13 cellular contexts compared by ENCODE assay signal in the genomic region with DNA sequence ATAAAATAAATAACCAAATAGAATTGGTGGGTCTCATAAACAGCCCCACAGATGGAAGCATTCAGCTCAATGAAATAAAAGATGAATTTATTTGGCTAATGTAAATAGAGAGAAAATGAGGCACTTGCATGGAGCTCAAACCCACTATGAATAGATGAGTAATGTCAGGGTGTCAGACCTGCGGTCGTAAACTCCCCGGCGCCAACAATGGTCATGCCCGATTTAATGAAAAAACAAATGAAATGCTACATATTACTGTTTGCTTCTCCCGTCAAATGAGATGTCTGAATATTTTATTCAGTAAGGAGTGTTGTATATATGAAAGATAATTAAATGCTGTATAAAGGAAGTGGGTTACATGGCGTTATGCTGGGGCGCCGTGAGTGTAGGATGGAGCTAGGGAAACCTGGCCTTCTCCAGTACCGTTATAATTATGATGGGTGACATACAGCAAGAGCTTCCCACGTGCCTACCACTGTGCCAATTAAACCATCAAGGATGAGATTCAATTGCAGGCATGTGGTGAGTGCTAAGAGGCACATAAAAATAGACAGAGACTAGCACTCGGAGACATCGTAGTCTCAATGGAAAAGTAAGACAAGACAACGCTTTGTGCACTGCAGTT.
"Had no signal": no experiment of that assay in that cellular context is flagged by ENCODE, and none has a peak within 500 bp of the region (broad histone marks: within the 10 kb centered on the region; RNA-seq: fewer than 3 reads in every experiment).

No MANE protein-coding gene starts in this region.

- H3K27me3 ChIP-seq: transverse colon had no signal

- DNase-seq: activated CD4-positive, alpha-beta T cell treated with anti-CD3 and anti-CD28 coated beads, Interleukin-2, amount 50 U/mL, for 48 hours; activated CD4-positive, CD25-positive, alpha-beta regulatory T cell; activated effector memory CD4-positive, alpha-beta T cell treated with anti-CD3 and anti-CD28 coated beads, Interleukin-2, amount 50 U/mL, for 16 hours; activated T-cell treated with anti-CD3 and anti-CD28 coated beads, Interleukin-2, amount 50 U/mL, for 4 hours; amniotic stem cell; dermis blood vessel endothelial cell; lower lobe of right lung; midbrain; T-helper 2 cell; transverse colon had no signal

- H3K9me3 ChIP-seq: transverse colon had no signal

- H3K27ac Mint-ChIP-seq: activated naive CD4-positive, alpha-beta T cell treated with anti-CD3 and anti-CD28 coated beads, Interleukin-2, amount 50 U/mL, for 72 hours; stimulated activated effector memory CD8-positive, alpha-beta T cell treated with anti-CD3 and anti-CD28 coated beads, Interleukin-12 subunit alpha, Interleukin-12 subunit beta, amount 100 ng/mL, for 72 hours had no signal

- H3K27ac ChIP-seq: lower lobe of right lung, skin epidermis, transverse colon had no signal

- H3K36me3 ChIP-seq: lower lobe of right lung, transverse colon had no signal

- H3K36me3 Mint-ChIP-seq: stimulated activated effector memory CD8-positive, alpha-beta T cell treated with anti-CD3 and anti-CD28 coated beads, Interleukin-12 subunit alpha, Interleukin-12 subunit beta, amount 100 ng/mL, for 72 hours had no signal

- H3K4me3 Mint-ChIP-seq: activated T-cell treated with anti-CD3 and anti-CD28 coated beads, Interleukin-2, amount 50 U/mL, for 4 hours; stimulated activated effector memory CD8-positive, alpha-beta T cell treated with anti-CD3 and anti-CD28 coated beads, Interleukin-12 subunit alpha, Interleukin-12 subunit beta, amount 100 ng/mL, for 72 hours had no signal

- H3K4me1 Mint-ChIP-seq: stimulated activated effector memory CD8-positive, alpha-beta T cell treated with anti-CD3 and anti-CD28 coated beads, Interleukin-12 subunit alpha, Interleukin-12 subunit beta, amount 100 ng/mL, for 72 hours had no signal

- H3K4me1 ChIP-seq: lower lobe of right lung, transverse colon had no signal

- H3K4me3 ChIP-seq: lower lobe of right lung, skin epidermis, transverse colon had no signal

- ATAC-seq: activated naive CD4-positive, alpha-beta T cell treated with anti-CD3 and anti-CD28 coated beads, Interleukin-2, amount 50 U/mL, for 72 hours; activated T-cell treated with anti-CD3 and anti-CD28 coated beads, Interleukin-2, amount 50 U/mL, for 4 hours; lower lobe of right lung; stimulated activated effector memory CD8-positive, alpha-beta T cell treated with anti-CD3 and anti-CD28 coated beads, Interleukin-12 subunit alpha, Interleukin-12 subunit beta, amount 100 ng/mL, for 72 hours had no signal
